ENCODE assay signal across 9 cellular contexts in the genomic region with DNA sequence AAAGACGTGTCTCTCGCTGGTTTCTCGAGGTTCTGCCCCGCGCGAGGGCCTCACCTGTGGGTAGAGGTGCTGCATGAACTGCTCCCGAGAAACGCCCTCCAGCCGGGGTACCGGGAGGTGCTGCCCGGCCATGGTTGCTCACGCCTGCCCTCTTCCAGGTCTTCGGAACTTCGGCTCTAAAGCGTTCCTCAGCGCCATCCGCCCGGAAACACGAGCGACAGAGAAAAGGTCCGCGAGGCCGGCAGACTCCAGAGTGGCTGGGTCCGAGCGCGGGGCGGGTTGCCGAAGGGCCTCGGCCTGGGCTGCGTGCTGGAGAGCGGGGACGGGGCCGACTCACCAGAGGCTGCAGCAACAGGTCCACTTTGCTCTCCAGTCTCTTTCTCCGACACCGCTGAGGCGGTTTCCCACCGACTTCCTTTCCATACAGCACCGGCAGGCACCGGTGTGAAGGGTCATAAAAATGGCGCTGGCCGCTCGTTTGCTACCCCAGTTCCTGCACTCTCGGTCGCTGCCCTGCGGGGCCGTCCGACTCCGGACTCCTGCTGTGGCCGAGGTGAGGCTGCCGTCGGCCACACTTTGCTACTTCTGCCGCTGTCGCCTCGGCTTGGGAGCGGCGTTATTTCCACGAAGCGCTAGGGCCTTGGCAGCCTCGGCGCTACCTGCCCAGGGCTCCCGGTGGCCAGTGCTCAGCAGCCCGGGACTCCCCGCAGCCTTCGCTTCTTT. TPM values are rescaled to one million over a fixed set of nuclear protein-coding genes. Genes with fewer than 3 reads are reported as not detected.
DNase-seq lines count a peak whose midpoint lies in the region; ATAC-seq, FAIRE-seq and TF ChIP-seq lines count a peak whose summit lies in the region.
"Had no signal": no experiment of that assay in that cellular context is flagged by ENCODE, and none has a peak within 500 bp of the region (broad histone marks: within the 10 kb centered on the region; RNA-seq: fewer than 3 reads in every experiment).

A gene with protein sequence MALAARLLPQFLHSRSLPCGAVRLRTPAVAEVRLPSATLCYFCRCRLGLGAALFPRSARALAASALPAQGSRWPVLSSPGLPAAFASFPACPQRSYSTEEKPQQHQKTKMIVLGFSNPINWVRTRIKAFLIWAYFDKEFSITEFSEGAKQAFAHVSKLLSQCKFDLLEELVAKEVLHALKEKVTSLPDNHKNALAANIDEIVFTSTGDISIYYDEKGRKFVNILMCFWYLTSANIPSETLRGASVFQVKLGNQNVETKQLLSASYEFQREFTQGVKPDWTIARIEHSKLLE (plus strand): TSS at position 244 of the 723 bp plus-strand sequence. CDS start 217 bp downstream, at position 461.
A gene with protein sequence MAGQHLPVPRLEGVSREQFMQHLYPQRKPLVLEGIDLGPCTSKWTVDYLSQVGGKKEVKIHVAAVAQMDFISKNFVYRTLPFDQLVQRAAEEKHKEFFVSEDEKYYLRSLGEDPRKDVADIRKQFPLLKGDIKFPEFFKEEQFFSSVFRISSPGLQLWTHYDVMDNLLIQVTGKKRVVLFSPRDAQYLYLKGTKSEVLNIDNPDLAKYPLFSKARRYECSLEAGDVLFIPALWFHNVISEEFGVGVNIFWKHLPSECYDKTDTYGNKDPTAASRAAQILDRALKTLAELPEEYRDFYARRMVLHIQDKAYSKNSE (minus strand): TSS at position 153 of the 723 bp plus-strand sequence. CDS start 21 bp downstream, at position 132.

- DNase-seq in BJ (ENCODE audit: low read depth) = peak; percentile 24
- DNase-seq in GM19239 (ENCODE audit: insufficient read length, low spot score) = peak; percentile 77
- peak; percentile 56 for DNase-seq in NCI-H524 treated with DMSO at 0.1 percent for 48 hours (lab: John Stamatoyannopoulos, UW)
- peak; percentile 76 to 77 for DNase-seq in activated CD4-positive, alpha-beta T cell treated with anti-CD3 and anti-CD28 coated beads for 4 hours
- peak; percentile 68 to 71 for DNase-seq in stimulated activated CD4-positive, alpha-beta T cell treated with anti-CD3 and anti-CD28 coated beads, Interleukin-1b, Interleukin-23, amount 100 ng/mL, for 4 hours (ENCODE audit: low read depth in 2 of 2)

- peak within 1 kb of the TSS; percentile 81 for H3K4me3 ChIP-seq in BJ (ENCODE audit: low read depth, low read length)

- POLR2A ChIA-PET in BJ (lab: Charles Lee) = no interaction called here

- TF ChIP-seq CTCF in BJ (IDR thresholded peaks at IDR 0.05; ENCODE audit: insufficient read depth, low read depth, low read length) = peak; percentile 43

- peaks cover 4% of the 10 kb centered on the region for H3K36me3 ChIP-seq in BJ (ENCODE audit: control insufficient read depth, insufficient read depth, low read length)

- FAIRE-seq in GM19239 (lab: Jason Lieb, UNC) = peak; percentile 89
- FAIRE-seq: islet of Langerhans had no signal

- ATAC-seq in HG03442 (IDR thresholded peaks at IDR 0.05; ENCODE audit: unreplicated experiment) = peak; percentile 84

- CTCF ChIA-PET in BJ (lab: Yijun Ruan, JAX) = interaction anchor here (1.4 kb wide), 1 partner anchor 18 kb away, joined by 3 read pairs; no protein-coding TSS in a partner anchor

- H3K27ac ChIP-seq in cingulate gyrus (ENCODE audit: low read depth, low read length) (peak within 1 kb of the TSS; percentile 80), layer of hippocampus (ENCODE audit: low read depth, low read length) (peak within 1 kb of the TSS; percentile 88)

- no peaks in the 10 kb centered on the region for H3K27me3 ChIP-seq in BJ (ENCODE audit: control insufficient read depth, insufficient read depth, low read length)
- no peaks in the 10 kb centered on the region for H3K27me3 ChIP-seq in layer of hippocampus (ENCODE audit: control insufficient read depth, insufficient read depth, low read length)

RNA-seq across cellular contexts. Expression of the first gene that starts in this region (rescaled TPM):
- 11.3 and 14.0 TPM in 2 replicates for polyA plus RNA-seq in BJ (2011; rRNA removed)
- 4.5 and 6.4 TPM in 2 replicates for polyA minus RNA-seq in BJ (2011; rRNA and poly(A)+ RNA removed)

RNA-seq across cellular contexts. Expression of the second gene that starts in this region (rescaled TPM):
- 2.9 and 4.8 TPM in 2 replicates for polyA plus RNA-seq in BJ (2011; rRNA removed)
- polyA minus RNA-seq in BJ (2011; rRNA and poly(A)+ RNA removed) = 2.4 and 2.5 TPM in 2 replicates

Comparison
In these comparisons a context has a peak if more than half of its experiments do, and no peak if none do; other contexts are left out.
1. Peak in every context shown above with its lines: DNase-seq, ATAC-seq, H3K4me3 ChIP-seq and H3K27ac ChIP-seq.
2. DNase-seq: peak in every context shown above with its lines; median percentile 77 in GM19239; 76 in activated CD4-positive, alpha-beta T cell treated with anti-CD3 and anti-CD28 coated beads for 4 hours; 70 in stimulated activated CD4-positive, alpha-beta T cell treated with anti-CD3 and anti-CD28 coated beads, Interleukin-1b, Interleukin-23, amount 100 ng/mL, for 4 hours; 56 in NCI-H524 treated with DMSO at 0.1 percent for 48 hours; 24 in BJ.